In the genomic region with DNA sequence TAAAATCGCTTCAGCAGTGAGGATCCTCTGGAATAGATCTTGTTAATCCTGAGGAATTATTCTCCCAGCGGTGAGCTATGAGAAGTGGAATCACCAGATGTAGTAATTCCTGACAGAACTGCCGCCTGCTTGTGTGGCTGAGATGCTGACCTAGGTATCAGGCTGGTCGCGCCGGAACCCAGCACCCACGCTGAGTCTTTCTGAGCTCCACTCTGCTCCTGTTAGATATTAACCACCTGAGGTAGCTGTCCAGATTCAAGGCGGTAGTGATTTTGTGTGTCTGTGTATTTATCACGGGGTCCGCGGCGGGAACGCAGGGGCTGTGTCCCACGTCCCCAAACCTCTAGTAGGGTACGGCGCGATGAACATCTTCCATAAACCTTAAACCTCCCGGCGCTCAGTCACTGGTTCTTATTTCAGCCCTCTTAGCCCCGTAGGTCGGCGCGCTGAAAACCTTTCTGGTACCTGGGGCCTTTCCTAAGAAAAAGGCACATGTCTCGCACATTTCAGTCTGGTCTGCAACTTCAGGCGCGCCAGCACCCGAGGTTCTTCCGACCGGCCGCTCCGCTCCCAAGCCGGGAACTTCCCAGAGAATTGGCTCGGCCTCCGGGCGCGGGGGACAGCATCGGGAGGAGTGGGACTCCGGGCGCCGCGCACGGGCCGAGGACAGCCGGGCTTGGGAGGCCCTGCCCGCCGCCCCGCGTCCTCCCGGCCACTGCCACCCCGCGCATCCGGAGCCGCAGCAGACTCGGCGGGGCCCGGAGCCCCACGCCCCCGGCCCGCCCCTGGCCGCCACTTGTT, we compare ENCODE assay signal across 1 cellular context.
A peak's percentile ranks its signal among the peaks of the same experiment; 100 is the strongest.
TF ChIP-seq lines count a peak whose summit lies in the region.

No MANE protein-coding gene starts in this region.

TF ChIP-seq in HepG2, 621 proteins besides CTCF, POLR2A, EP300 and RAD21 (continued from another document and continues in another):
- TF ChIP-seq, protein P1, sequence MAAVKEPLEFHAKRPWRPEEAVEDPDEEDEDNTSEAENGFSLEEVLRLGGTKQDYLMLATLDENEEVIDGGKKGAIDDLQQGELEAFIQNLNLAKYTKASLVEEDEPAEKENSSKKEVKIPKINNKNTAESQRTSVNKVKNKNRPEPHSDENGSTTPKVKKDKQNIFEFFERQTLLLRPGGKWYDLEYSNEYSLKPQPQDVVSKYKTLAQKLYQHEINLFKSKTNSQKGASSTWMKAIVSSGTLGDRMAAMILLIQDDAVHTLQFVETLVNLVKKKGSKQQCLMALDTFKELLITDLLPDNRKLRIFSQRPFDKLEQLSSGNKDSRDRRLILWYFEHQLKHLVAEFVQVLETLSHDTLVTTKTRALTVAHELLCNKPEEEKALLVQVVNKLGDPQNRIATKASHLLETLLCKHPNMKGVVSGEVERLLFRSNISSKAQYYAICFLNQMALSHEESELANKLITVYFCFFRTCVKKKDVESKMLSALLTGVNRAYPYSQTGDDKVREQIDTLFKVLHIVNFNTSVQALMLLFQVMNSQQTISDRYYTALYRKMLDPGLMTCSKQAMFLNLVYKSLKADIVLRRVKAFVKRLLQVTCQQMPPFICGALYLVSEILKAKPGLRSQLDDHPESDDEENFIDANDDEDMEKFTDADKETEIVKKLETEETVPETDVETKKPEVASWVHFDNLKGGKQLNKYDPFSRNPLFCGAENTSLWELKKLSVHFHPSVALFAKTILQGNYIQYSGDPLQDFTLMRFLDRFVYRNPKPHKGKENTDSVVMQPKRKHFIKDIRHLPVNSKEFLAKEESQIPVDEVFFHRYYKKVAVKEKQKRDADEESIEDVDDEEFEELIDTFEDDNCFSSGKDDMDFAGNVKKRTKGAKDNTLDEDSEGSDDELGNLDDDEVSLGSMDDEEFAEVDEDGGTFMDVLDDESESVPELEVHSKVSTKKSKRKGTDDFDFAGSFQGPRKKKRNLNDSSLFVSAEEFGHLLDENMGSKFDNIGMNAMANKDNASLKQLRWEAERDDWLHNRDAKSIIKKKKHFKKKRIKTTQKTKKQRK (IDR thresholded peaks at IDR 0.05; ENCODE audit: low read length) = no peak
- TF ChIP-seq KAT7 (CRISPR knock-in tag; IDR thresholded peaks at IDR 0.05; ENCODE audit: borderline replicate concordance) = 0 out of 2 replicates have a peak, but pooled peaks have one; percentile 48
- no peak for TF ChIP-seq HNRNPK (IDR thresholded peaks at IDR 0.05; ENCODE audit: low read depth, low read length, poor library complexity, severe bottlenecking)
- no peak for TF ChIP-seq KDM1A (CRISPR knock-in tag; IDR thresholded peaks at IDR 0.05)
- no peak for TF ChIP-seq SRSF1 (optimal IDR thresholded peaks at IDR 0.05; ENCODE audit: low read depth, low read length)
- TF ChIP-seq RFX3 (CRISPR knock-in tag; IDR thresholded peaks at IDR 0.05) = no peak
- TF ChIP-seq, protein P2, sequence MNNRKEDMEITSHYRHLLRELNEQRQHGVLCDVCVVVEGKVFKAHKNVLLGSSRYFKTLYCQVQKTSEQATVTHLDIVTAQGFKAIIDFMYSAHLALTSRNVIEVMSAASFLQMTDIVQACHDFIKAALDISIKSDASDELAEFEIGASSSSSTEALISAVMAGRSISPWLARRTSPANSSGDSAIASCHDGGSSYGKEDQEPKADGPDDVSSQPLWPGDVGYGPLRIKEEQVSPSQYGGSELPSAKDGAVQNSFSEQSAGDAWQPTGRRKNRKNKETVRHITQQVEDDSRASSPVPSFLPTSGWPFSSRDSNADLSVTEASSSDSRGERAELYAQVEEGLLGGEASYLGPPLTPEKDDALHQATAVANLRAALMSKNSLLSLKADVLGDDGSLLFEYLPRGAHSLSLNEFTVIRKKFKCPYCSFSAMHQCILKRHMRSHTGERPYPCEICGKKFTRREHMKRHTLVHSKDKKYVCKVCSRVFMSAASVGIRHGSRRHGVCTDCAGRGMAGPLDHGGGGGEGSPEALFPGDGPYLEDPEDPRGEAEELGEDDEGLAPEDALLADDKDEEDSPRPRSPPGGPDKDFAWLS (CRISPR knock-in tag; IDR thresholded peaks at IDR 0.05; ENCODE audit: borderline replicate concordance) = no peak
- no peak for TF ChIP-seq SRSF9 (IDR thresholded peaks at IDR 0.05; ENCODE audit: borderline replicate concordance, insufficient read depth, low read depth, low read length, poor library complexity, severe bottlenecking)
- no peak for TF ChIP-seq SNAI1 (CRISPR knock-in tag; IDR thresholded peaks at IDR 0.05; ENCODE audit: borderline replicate concordance)
- TF ChIP-seq NFYC (CRISPR knock-in tag; IDR thresholded peaks at IDR 0.05) = no peak
- TF ChIP-seq, protein P3, sequence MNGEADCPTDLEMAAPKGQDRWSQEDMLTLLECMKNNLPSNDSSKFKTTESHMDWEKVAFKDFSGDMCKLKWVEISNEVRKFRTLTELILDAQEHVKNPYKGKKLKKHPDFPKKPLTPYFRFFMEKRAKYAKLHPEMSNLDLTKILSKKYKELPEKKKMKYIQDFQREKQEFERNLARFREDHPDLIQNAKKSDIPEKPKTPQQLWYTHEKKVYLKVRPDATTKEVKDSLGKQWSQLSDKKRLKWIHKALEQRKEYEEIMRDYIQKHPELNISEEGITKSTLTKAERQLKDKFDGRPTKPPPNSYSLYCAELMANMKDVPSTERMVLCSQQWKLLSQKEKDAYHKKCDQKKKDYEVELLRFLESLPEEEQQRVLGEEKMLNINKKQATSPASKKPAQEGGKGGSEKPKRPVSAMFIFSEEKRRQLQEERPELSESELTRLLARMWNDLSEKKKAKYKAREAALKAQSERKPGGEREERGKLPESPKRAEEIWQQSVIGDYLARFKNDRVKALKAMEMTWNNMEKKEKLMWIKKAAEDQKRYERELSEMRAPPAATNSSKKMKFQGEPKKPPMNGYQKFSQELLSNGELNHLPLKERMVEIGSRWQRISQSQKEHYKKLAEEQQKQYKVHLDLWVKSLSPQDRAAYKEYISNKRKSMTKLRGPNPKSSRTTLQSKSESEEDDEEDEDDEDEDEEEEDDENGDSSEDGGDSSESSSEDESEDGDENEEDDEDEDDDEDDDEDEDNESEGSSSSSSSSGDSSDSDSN (CRISPR knock-in tag; IDR thresholded peaks at IDR 0.05) = peak; percentile 79
- TF ChIP-seq ZNF788 (CRISPR knock-in tag; IDR thresholded peaks at IDR 0.05; ENCODE audit: borderline replicate concordance) = no peak
- no peak for TF ChIP-seq JDP2 (CRISPR knock-in tag; IDR thresholded peaks at IDR 0.05; ENCODE audit: borderline replicate concordance)
- TF ChIP-seq SOX13 (IDR thresholded peaks at IDR 0.05) = no peak
- no peak for TF ChIP-seq SOX13 (CRISPR knock-in tag; conservative IDR thresholded peaks at IDR 0.05 in 1 of 2, IDR thresholded peaks at IDR 0.05 in 1 of 2)
- no peak for TF ChIP-seq NR2F2 (IDR thresholded peaks at IDR 0.05; ENCODE audit: borderline replicate concordance, low read depth)
- TF ChIP-seq ZNF460 (CRISPR knock-in tag; IDR thresholded peaks at IDR 0.05; ENCODE audit: borderline replicate concordance) = no peak
- TF ChIP-seq SOX6 (IDR thresholded peaks at IDR 0.05) = no peak
- TF ChIP-seq SOX6 (CRISPR knock-in tag; IDR thresholded peaks at IDR 0.05) = no peak
- peak; percentile 71; the same call in 1 of the 2 replicates for TF ChIP-seq ZNF878 (CRISPR knock-in tag; IDR thresholded peaks at IDR 0.05)
- TF ChIP-seq, protein P4, sequence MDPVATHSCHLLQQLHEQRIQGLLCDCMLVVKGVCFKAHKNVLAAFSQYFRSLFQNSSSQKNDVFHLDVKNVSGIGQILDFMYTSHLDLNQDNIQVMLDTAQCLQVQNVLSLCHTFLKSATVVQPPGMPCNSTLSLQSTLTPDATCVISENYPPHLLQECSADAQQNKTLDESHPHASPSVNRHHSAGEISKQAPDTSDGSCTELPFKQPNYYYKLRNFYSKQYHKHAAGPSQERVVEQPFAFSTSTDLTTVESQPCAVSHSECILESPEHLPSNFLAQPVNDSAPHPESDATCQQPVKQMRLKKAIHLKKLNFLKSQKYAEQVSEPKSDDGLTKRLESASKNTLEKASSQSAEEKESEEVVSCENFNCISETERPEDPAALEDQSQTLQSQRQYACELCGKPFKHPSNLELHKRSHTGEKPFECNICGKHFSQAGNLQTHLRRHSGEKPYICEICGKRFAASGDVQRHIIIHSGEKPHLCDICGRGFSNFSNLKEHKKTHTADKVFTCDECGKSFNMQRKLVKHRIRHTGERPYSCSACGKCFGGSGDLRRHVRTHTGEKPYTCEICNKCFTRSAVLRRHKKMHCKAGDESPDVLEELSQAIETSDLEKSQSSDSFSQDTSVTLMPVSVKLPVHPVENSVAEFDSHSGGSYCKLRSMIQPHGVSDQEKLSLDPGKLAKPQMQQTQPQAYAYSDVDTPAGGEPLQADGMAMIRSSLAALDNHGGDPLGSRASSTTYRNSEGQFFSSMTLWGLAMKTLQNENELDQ (CRISPR knock-in tag; IDR thresholded peaks at IDR 0.05; ENCODE audit: borderline replicate concordance) = no peak
- TF ChIP-seq PHF20 (CRISPR knock-in tag; IDR thresholded peaks at IDR 0.05) = peak; percentile 70; the same call in 1 of the 2 replicates
- TF ChIP-seq ZFY (CRISPR knock-in tag; IDR thresholded peaks at IDR 0.05) = peak; percentile 58; the same call in 1 of the 2 replicates
- TF ChIP-seq, protein P5, sequence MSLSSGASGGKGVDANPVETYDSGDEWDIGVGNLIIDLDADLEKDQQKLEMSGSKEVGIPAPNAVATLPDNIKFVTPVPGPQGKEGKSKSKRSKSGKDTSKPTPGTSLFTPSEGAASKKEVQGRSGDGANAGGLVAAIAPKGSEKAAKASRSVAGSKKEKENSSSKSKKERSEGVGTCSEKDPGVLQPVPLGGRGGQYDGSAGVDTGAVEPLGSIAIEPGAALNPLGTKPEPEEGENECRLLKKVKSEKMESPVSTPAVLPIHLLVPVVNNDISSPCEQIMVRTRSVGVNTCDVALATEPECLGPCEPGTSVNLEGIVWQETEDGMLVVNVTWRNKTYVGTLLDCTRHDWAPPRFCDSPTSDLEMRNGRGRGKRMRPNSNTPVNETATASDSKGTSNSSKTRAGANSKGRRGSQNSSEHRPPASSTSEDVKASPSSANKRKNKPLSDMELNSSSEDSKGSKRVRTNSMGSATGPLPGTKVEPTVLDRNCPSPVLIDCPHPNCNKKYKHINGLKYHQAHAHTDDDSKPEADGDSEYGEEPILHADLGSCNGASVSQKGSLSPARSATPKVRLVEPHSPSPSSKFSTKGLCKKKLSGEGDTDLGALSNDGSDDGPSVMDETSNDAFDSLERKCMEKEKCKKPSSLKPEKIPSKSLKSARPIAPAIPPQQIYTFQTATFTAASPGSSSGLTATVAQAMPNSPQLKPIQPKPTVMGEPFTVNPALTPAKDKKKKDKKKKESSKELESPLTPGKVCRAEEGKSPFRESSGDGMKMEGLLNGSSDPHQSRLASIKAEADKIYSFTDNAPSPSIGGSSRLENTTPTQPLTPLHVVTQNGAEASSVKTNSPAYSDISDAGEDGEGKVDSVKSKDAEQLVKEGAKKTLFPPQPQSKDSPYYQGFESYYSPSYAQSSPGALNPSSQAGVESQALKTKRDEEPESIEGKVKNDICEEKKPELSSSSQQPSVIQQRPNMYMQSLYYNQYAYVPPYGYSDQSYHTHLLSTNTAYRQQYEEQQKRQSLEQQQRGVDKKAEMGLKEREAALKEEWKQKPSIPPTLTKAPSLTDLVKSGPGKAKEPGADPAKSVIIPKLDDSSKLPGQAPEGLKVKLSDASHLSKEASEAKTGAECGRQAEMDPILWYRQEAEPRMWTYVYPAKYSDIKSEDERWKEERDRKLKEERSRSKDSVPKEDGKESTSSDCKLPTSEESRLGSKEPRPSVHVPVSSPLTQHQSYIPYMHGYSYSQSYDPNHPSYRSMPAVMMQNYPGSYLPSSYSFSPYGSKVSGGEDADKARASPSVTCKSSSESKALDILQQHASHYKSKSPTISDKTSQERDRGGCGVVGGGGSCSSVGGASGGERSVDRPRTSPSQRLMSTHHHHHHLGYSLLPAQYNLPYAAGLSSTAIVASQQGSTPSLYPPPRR (CRISPR knock-in tag; IDR thresholded peaks at IDR 0.05; ENCODE audit: borderline replicate concordance) = no peak
- no peak for TF ChIP-seq ETV6 (CRISPR knock-in tag; conservative IDR thresholded peaks at IDR 0.05)
- TF ChIP-seq ZNF550 (CRISPR knock-in tag; IDR thresholded peaks at IDR 0.05; ENCODE audit: borderline replicate concordance) = no peak
- TF ChIP-seq, protein P6, sequence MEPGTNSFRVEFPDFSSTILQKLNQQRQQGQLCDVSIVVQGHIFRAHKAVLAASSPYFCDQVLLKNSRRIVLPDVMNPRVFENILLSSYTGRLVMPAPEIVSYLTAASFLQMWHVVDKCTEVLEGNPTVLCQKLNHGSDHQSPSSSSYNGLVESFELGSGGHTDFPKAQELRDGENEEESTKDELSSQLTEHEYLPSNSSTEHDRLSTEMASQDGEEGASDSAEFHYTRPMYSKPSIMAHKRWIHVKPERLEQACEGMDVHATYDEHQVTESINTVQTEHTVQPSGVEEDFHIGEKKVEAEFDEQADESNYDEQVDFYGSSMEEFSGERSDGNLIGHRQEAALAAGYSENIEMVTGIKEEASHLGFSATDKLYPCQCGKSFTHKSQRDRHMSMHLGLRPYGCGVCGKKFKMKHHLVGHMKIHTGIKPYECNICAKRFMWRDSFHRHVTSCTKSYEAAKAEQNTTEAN (CRISPR knock-in tag; conservative IDR thresholded peaks at IDR 0.05) = no peak
- TF ChIP-seq, protein P7, sequence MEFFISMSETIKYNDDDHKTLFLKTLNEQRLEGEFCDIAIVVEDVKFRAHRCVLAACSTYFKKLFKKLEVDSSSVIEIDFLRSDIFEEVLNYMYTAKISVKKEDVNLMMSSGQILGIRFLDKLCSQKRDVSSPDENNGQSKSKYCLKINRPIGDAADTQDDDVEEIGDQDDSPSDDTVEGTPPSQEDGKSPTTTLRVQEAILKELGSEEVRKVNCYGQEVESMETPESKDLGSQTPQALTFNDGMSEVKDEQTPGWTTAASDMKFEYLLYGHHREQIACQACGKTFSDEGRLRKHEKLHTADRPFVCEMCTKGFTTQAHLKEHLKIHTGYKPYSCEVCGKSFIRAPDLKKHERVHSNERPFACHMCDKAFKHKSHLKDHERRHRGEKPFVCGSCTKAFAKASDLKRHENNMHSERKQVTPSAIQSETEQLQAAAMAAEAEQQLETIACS (CRISPR knock-in tag; IDR thresholded peaks at IDR 0.05) = 0 out of 2 replicates have a peak, but pooled peaks have one; percentile 27
- TF ChIP-seq ZNF775 (CRISPR knock-in tag; IDR thresholded peaks at IDR 0.05; ENCODE audit: borderline replicate concordance) = 0 out of 2 replicates have a peak, but pooled peaks have one; percentile 45
- no peak for TF ChIP-seq NRL (CRISPR knock-in tag; IDR thresholded peaks at IDR 0.05; ENCODE audit: borderline replicate concordance)
- no peak for TF ChIP-seq PCBP1 (IDR thresholded peaks at IDR 0.05; ENCODE audit: borderline replicate concordance, low read depth, low read length)
- TF ChIP-seq STAG1 (CRISPR knock-in tag; IDR thresholded peaks at IDR 0.05) = no peak; the same call in 1 of the 2 replicates
- TF ChIP-seq ZSCAN9 (CRISPR knock-in tag; IDR thresholded peaks at IDR 0.05; ENCODE audit: borderline replicate concordance) = no peak; the same call in 1 of the 2 replicates
- TF ChIP-seq TP53 (CRISPR knock-in tag; conservative IDR thresholded peaks at IDR 0.05) = no peak
- TF ChIP-seq, protein P8, sequence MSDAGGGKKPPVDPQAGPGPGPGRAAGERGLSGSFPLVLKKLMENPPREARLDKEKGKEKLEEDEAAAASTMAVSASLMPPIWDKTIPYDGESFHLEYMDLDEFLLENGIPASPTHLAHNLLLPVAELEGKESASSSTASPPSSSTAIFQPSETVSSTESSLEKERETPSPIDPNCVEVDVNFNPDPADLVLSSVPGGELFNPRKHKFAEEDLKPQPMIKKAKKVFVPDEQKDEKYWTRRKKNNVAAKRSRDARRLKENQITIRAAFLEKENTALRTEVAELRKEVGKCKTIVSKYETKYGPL (CRISPR knock-in tag; IDR thresholded peaks at IDR 0.05) = 0 out of 2 replicates have a peak, but pooled peaks have one; percentile 11
- TF ChIP-seq ZNF766 (CRISPR knock-in tag; IDR thresholded peaks at IDR 0.05; ENCODE audit: borderline replicate concordance) = no peak
- 0 out of 2 replicates have a peak, but pooled peaks have one; percentile 49 for TF ChIP-seq ZNF34 (CRISPR knock-in tag; IDR thresholded peaks at IDR 0.05; ENCODE audit: borderline replicate concordance)
- no peak for TF ChIP-seq HNRNPUL1 (IDR thresholded peaks at IDR 0.05; ENCODE audit: low read depth, low read length)
- no peak; the same call in 1 of the 2 replicates for TF ChIP-seq ZNF790 (CRISPR knock-in tag; IDR thresholded peaks at IDR 0.05; ENCODE audit: borderline replicate concordance)
- no peak for TF ChIP-seq TCF7L2 (IDR thresholded peaks at IDR 0.05; ENCODE audit: low read depth, low read length)
